In the genomic region with DNA sequence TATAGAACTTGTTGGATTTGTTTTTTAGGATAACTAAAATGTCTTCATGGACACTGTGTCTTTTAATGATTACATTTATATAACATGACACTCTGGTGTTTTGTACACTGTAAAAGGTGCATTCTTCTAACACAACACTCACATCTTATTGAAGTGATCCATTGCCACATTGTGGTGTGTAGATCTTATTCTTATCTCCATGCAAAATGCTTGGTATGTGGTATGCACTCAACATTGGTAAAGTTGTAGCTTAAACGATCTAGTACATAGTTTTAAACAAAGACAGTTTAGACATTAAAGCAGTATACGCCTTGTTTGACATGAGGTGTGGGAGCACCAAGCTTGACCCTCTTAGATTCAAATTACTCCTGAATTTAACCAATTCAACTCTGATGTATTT, we compare ENCODE assay signal across 22 cellular contexts.
DNase-seq lines count a peak whose midpoint lies in the region; ATAC-seq and TF ChIP-seq lines count a peak whose summit lies in the region.
"Had no signal": no experiment of that assay in that cellular context is flagged by ENCODE, and none has a peak within 500 bp of the region (broad histone marks: within the 10 kb centered on the region; RNA-seq: fewer than 3 reads in every experiment).

No MANE protein-coding gene starts in this region.

- peak overlapping the region; percentile 27; the same call in 1 of the 2 replicates for H4K5ac ChIP-seq in IMR-90 (ENCODE audit: low read depth, low read length)

- H4K20me1 ChIP-seq in IMR-90 (ENCODE audit: insufficient read depth, low read length): no peaks in the 10 kb centered on the region

- H3K56ac ChIP-seq in IMR-90 (ENCODE audit: extremely low read depth, insufficient read depth, low read length): no peak overlapping the region

- TF ChIP-seq EP300 in upper lobe of left lung (IDR thresholded peaks at IDR 0.05): no peak

- H3K14ac ChIP-seq in IMR-90 (replicated peaks; ENCODE audit: low read depth, low read length): no peak overlapping the region

- intact Hi-C loops in IMR-90 (cut with micrococcal nuclease): no loop called here
- intact Hi-C loops in left lung (cut with DNase I): no loop called here
- intact Hi-C loops in ascending aorta (cut with DNase I): no loop called here

- peak overlapping the region in 1 of 2 experiments; percentile 1; a peak in 1 of 4 replicates for H4K8ac ChIP-seq in IMR-90 (ENCODE audit: low read depth in 2 of 2, low read length in 2 of 2)

- ATAC-seq in IMR-90 (ENCODE audit: low read depth): peak; percentile 56
- no peak for ATAC-seq in left lung
- no peak for ATAC-seq in upper lobe of left lung (ENCODE audit: low FRiP score in 2 of 2)
- ATAC-seq: HepG2, Right ventricle myocardium inferior had no signal

- TF ChIP-seq CTCF in IMR-90 (conservative IDR thresholded peaks at IDR 0.05; ENCODE audit: low read depth, low read length) (no peak), left lung (IDR thresholded peaks at IDR 0.05) (no peak), upper lobe of left lung (IDR thresholded peaks at IDR 0.05) (no peak), coronary artery (IDR thresholded peaks at IDR 0.05) (no peak), Peyer's patch (IDR thresholded peaks at IDR 0.05) (no peak), ascending aorta (IDR thresholded peaks at IDR 0.05) (no peak)

- BruUV-seq in IMR-90 (replicated peaks; lab: Mats Ljungman, UMichigan): no TSS peak

- H3K4me3 ChIP-seq in IMR-90 (ENCODE audit: insufficient read depth, low read depth, low read length) (no peak overlapping the region), left lung (no peak overlapping the region), upper lobe of left lung (no peak overlapping the region), coronary artery (no peak overlapping the region), Peyer's patch (no peak overlapping the region), ascending aorta (no peak overlapping the region)
- H3K4me3 ChIP-seq: SJSA1 had no signal

- in situ Hi-C loops in IMR-90 (cut with MboI; ENCODE audit: low sequenced_read_pairs): no loop called here

- H3K18ac ChIP-seq in IMR-90 (ENCODE audit: low read depth, low read length): peak overlapping the region; percentile 76; the same call in 1 of the 2 replicates

- no peak overlapping the region for H2BK15ac ChIP-seq in IMR-90 (ENCODE audit: low read depth, low read length)

- no peak overlapping the region for H3K4ac ChIP-seq in IMR-90 (ENCODE audit: low read depth, low read length)

- H2BK120ac ChIP-seq in IMR-90 (ENCODE audit: low read depth, low read length): no peak overlapping the region

- H3K9me1 ChIP-seq in IMR-90 (ENCODE audit: insufficient read depth, low read length): peaks cover 6% of the 10 kb centered on the region

- H3K23ac ChIP-seq in IMR-90 (ENCODE audit: low read depth, low read length): no peak overlapping the region

- TF ChIP-seq RAD21 in IMR-90 (IDR thresholded peaks at IDR 0.05; ENCODE audit: low read length): no peak

- no peak overlapping the region for H3K4me2 ChIP-seq in IMR-90 (ENCODE audit: low read depth, low read length)

- peak; percentile 20 for DNase-seq in IMR-90
- DNase-seq in astrocyte of the hippocampus (ENCODE audit: low read depth, low spot score): peak; percentile 46
- no peak for DNase-seq in left lung
- DNase-seq in upper lobe of left lung: no peak
- DNase-seq in coronary artery (ENCODE audit: low spot score): no peak
- DNase-seq in Peyer's patch: no peak
- no peak for DNase-seq in ascending aorta (ENCODE audit: low spot score in 2 of 2)
- DNase-seq: EL, GF-D8, GOT3, HCEC 1CT, KBM-7, NCI-H1092, NCI-H1436 treated with DMSO at 0.1 percent for 48 hours, NCI-H2029, NCI-H345, NCI-H524, NCI-H774 had no signal

- H2AFZ ChIP-seq in IMR-90 (replicated peaks; ENCODE audit: low read length, poor library complexity): no peak overlapping the region

- H2AK9ac ChIP-seq in IMR-90 (replicated peaks; ENCODE audit: low read depth, low read length, poor library complexity): no peak overlapping the region

- dilution Hi-C loops in IMR-90 (cut with HindIII; ENCODE audit: low sequenced_read_pairs, unreplicated experiment): no loop called here

- H3K9me3 ChIP-seq in IMR-90 (ENCODE audit: control insufficient read depth, insufficient read depth, low read length): no peaks in the 10 kb centered on the region
- no peaks in the 10 kb centered on the region for H3K9me3 ChIP-seq in left lung
- no peaks in the 10 kb centered on the region for H3K9me3 ChIP-seq in upper lobe of left lung
- no peaks in the 10 kb centered on the region for H3K9me3 ChIP-seq in Peyer's patch
- H3K9me3 ChIP-seq in ascending aorta: no peaks in the 10 kb centered on the region
- H3K9me3 ChIP-seq: SJSA1 had no signal

- WGBS in IMR-90 (ENCODE audit: extremely low coverage in 2 of 2, insufficient read length in 1 of 2), 2 experiments: no CpG with 5 or more reads among the region's 2 CpGs
- WGBS in upper lobe of left lung, 2 donors: 66 to 69% methylated on average over 2 of the region's 2 CpGs

- no peak overlapping the region for H3K9ac ChIP-seq in IMR-90 (ENCODE audit: low read depth, low read length)

- no peak overlapping the region for H2AK5ac ChIP-seq in IMR-90 (ENCODE audit: low read depth, low read length)

- no peak overlapping the region for H3K27ac ChIP-seq in IMR-90 (ENCODE audit: insufficient read depth, low read length)
- peak overlapping the region; percentile 8 to 66 for H3K27ac ChIP-seq in left lung
- H3K27ac ChIP-seq in upper lobe of left lung: peak overlapping the region; percentile 64 to 88 (median 72)
- H3K27ac ChIP-seq in coronary artery: no peak overlapping the region
- H3K27ac ChIP-seq in Peyer's patch: no peak overlapping the region
- no peak overlapping the region for H3K27ac ChIP-seq in ascending aorta
- H3K27ac ChIP-seq: HL-60, SJSA1 had no signal

- no peaks in the 10 kb centered on the region for H3K27me3 ChIP-seq in IMR-90 (ENCODE audit: control insufficient read depth, insufficient read depth, low read length)
- H3K27me3 ChIP-seq in left lung: no peaks in the 10 kb centered on the region
- H3K27me3 ChIP-seq in upper lobe of left lung: no peaks in the 10 kb centered on the region
- H3K27me3 ChIP-seq in Peyer's patch: no peaks in the 10 kb centered on the region
- no peaks in the 10 kb centered on the region for H3K27me3 ChIP-seq in ascending aorta
- H3K27me3 ChIP-seq: SJSA1 had no signal

- CTCF ChIA-PET in IMR-90 (lab: Yijun Ruan, JAX): interaction anchor here (1.0 kb wide), 1 partner anchor 9 kb away, joined by 3 read pairs; no protein-coding TSS in a partner anchor

- no peak for TF ChIP-seq POLR2A in IMR-90 (IDR thresholded peaks at IDR 0.05; ENCODE audit: low read depth, low read length)
- no peak for TF ChIP-seq POLR2A in upper lobe of left lung (IDR thresholded peaks at IDR 0.05)
- TF ChIP-seq POLR2A in Peyer's patch (IDR thresholded peaks at IDR 0.05): no peak

- no peak overlapping the region for H4K91ac ChIP-seq in IMR-90 (ENCODE audit: insufficient read depth, low read depth, low read length)

- peaks cover 4 to 36% of the 10 kb centered on the region in 2 experiments; a peak in 2 of 4 replicates for H3K79me1 ChIP-seq in IMR-90 (ENCODE audit: low read depth in 1 of 2, low read length in 2 of 2)

- POLR2A ChIA-PET in IMR-90 (lab: Charles Lee; ENCODE audit: unreplicated experiment): no interaction called here

- no peak overlapping the region for H2BK20ac ChIP-seq in IMR-90 (ENCODE audit: low read depth, low read length)

- H2BK5ac ChIP-seq in IMR-90 (ENCODE audit: low read depth, low read length, poor library complexity, severe bottlenecking): no peak overlapping the region

- no peaks in the 10 kb centered on the region for H3K36me3 ChIP-seq in IMR-90 (ENCODE audit: control insufficient read depth, insufficient read depth, low read length)
- H3K36me3 ChIP-seq in left lung: no peaks in the 10 kb centered on the region
- no peaks in the 10 kb centered on the region for H3K36me3 ChIP-seq in upper lobe of left lung
- no peaks in the 10 kb centered on the region for H3K36me3 ChIP-seq in Peyer's patch
- no peaks in the 10 kb centered on the region for H3K36me3 ChIP-seq in ascending aorta
- H3K36me3 ChIP-seq: SJSA1 had no signal

- H3K4me1 ChIP-seq in IMR-90 (ENCODE audit: control insufficient read depth, insufficient read depth, low read length) (peaks cover 5% of the 10 kb centered on the region), left lung (peaks cover 5 to 27% of the 10 kb centered on the region in 2 donors), upper lobe of left lung (peaks cover 31 to 58% (median 43%) of the 10 kb centered on the region in 4 donors), Peyer's patch (no peaks in the 10 kb centered on the region), ascending aorta (peaks cover 0 to 9% of the 10 kb centered on the region in 2 donors)
- H3K4me1 ChIP-seq: SJSA1 had no signal

TF ChIP-seq in IMR-90, 13 proteins besides CTCF, POLR2A, EP300 and RAD21:
- TF ChIP-seq NFE2L2 (IDR thresholded peaks at IDR 0.05; ENCODE audit: low read depth, low read length): no peak
- no peak for TF ChIP-seq MAZ (IDR thresholded peaks at IDR 0.05; ENCODE audit: borderline replicate concordance, low read depth, low read length)
- TF ChIP-seq FOS (IDR thresholded peaks at IDR 0.05; ENCODE audit: low read depth, low read length): no peak
- TF ChIP-seq, protein P1, sequence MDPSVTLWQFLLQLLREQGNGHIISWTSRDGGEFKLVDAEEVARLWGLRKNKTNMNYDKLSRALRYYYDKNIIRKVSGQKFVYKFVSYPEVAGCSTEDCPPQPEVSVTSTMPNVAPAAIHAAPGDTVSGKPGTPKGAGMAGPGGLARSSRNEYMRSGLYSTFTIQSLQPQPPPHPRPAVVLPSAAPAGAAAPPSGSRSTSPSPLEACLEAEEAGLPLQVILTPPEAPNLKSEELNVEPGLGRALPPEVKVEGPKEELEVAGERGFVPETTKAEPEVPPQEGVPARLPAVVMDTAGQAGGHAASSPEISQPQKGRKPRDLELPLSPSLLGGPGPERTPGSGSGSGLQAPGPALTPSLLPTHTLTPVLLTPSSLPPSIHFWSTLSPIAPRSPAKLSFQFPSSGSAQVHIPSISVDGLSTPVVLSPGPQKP (IDR thresholded peaks at IDR 0.05; ENCODE audit: borderline replicate concordance, low read depth, low read length): no peak
- TF ChIP-seq, protein P2, sequence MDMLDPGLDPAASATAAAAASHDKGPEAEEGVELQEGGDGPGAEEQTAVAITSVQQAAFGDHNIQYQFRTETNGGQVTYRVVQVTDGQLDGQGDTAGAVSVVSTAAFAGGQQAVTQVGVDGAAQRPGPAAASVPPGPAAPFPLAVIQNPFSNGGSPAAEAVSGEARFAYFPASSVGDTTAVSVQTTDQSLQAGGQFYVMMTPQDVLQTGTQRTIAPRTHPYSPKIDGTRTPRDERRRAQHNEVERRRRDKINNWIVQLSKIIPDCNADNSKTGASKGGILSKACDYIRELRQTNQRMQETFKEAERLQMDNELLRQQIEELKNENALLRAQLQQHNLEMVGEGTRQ (IDR thresholded peaks at IDR 0.05; ENCODE audit: low read depth, low read length): no peak
- TF ChIP-seq SMC3 (IDR thresholded peaks at IDR 0.05; ENCODE audit: low read depth, low read length): no peak
- TF ChIP-seq RCOR1 (IDR thresholded peaks at IDR 0.05; ENCODE audit: insufficient replicate concordance, low read length): no peak

Comparison
In these comparisons a context has a peak if more than half of its experiments do, and no peak if none do; other contexts are left out.
1. DNase-seq: peak in IMR-90 (single experiment) and astrocyte of the hippocampus (single experiment); none in left lung (0 of 2), upper lobe of left lung (0 of 2), coronary artery (single experiment), Peyer's patch (0 of 3) and ascending aorta (0 of 2).
2. H3K27ac ChIP-seq: peak in left lung (2 of 2) and upper lobe of left lung (4 of 4); none in IMR-90 (single experiment), coronary artery (0 of 2), Peyer's patch (0 of 4) and ascending aorta (0 of 2).